ENCODE assay signal across 31 cellular contexts in the genomic region with DNA sequence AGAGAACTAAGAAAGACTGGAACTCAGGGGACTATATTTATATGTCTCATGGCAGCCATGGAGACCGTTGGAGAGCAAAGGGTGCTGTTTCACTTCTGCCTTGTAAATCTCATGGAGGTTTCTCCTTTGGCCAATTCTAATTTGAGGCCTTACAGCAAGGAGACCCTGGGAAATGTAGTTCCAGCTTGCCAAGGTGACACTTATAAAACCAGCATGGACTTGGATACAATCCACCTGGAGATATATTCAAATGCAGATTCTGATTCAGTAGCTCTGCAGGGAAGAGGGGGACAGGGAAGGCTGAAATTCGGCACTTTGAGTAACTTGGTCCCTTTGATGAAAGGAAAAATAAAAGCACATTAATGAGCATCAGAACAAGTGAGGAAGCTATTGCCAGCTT.
"Had no signal": no experiment of that assay in that cellular context is flagged by ENCODE, and none has a peak within 500 bp of the region (broad histone marks: within the 10 kb centered on the region; RNA-seq: fewer than 3 reads in every experiment).

No MANE protein-coding gene starts in this region.

- H3K36me3 ChIP-seq: esophagus squamous epithelium, gastroesophageal sphincter, heart right ventricle, WERI-Rb-1 had no signal

- H3K4me3 ChIP-seq: body of pancreas, esophagus squamous epithelium, gastroesophageal sphincter, heart right ventricle, hepatocyte had no signal

- H3K4me2 ChIP-seq: hepatocyte had no signal

- H3K27me3 ChIP-seq: body of pancreas, esophagus squamous epithelium, gastroesophageal sphincter, heart right ventricle, hepatocyte had no signal

- H3K27ac ChIP-seq: body of pancreas, epithelial cell of prostate, esophagus squamous epithelium, gastroesophageal sphincter, heart right ventricle, hepatocyte, WERI-Rb-1 had no signal

- H3K4me1 ChIP-seq: body of pancreas, esophagus squamous epithelium, gastroesophageal sphincter, heart right ventricle had no signal

- H3K9me3 ChIP-seq: body of pancreas, esophagus squamous epithelium, gastroesophageal sphincter, heart right ventricle had no signal

- H3K9me3 Mint-ChIP-seq: activated CD4-positive, alpha-beta memory T cell treated with anti-CD3 and anti-CD28 coated beads, Interleukin-2, amount 10 ng/mL, durations not matched to agents 7 days and 5 days; activated naive CD4-positive, alpha-beta T cell treated with anti-CD3 and anti-CD28 coated beads, Interleukin-2, amount 10 ng/mL, durations not matched to agents 7 days and 5 days; activated T-cell treated with anti-CD3 and anti-CD28 coated beads, Interleukin-2, amount 50 U/mL, for 24 hours had no signal

- H3K36me3 Mint-ChIP-seq: activated naive CD4-positive, alpha-beta T cell treated with anti-CD3 and anti-CD28 coated beads, Interleukin-2, amount 10 ng/mL, durations not matched to agents 7 days and 5 days; activated naive CD4-positive, alpha-beta T cell treated with anti-CD3 and anti-CD28 coated beads, Interleukin-2, amount 50 U/mL, for 72 hours had no signal

- H3K27me3 Mint-ChIP-seq: activated CD4-positive, alpha-beta memory T cell treated with anti-CD3 and anti-CD28 coated beads, Interleukin-2, amount 10 ng/mL, durations not matched to agents 7 days and 5 days; activated CD4-positive, alpha-beta T cell treated with anti-CD3 and anti-CD28 coated beads for 36 hours; activated CD4-positive, alpha-beta T cell treated with anti-CD3 and anti-CD28 coated beads, Interleukin-2, amount 10 ng/mL, durations not matched to agents 24 days and 14 days; activated naive CD4-positive, alpha-beta T cell treated with anti-CD3 and anti-CD28 coated beads, Interleukin-2, amount 10 ng/mL, durations not matched to agents 7 days and 5 days; activated T-cell treated with anti-CD3 and anti-CD28 coated beads, Interleukin-2, amount 50 U/mL, for 24 hours had no signal

- H3K4me1 Mint-ChIP-seq: activated CD4-positive, alpha-beta memory T cell treated with anti-CD3 and anti-CD28 coated beads, Interleukin-2, amount 10 ng/mL, durations not matched to agents 7 days and 5 days; activated CD4-positive, alpha-beta T cell treated with anti-CD3 and anti-CD28 coated beads for 36 hours; activated CD4-positive, alpha-beta T cell treated with anti-CD3 and anti-CD28 coated beads, Interleukin-2, amount 10 ng/mL, durations not matched to agents 24 days and 14 days; activated naive CD4-positive, alpha-beta T cell treated with anti-CD3 and anti-CD28 coated beads, Interleukin-2, amount 10 ng/mL, durations not matched to agents 7 days and 5 days had no signal

- DNase-seq: activated CD4-positive, alpha-beta memory T cell treated with anti-CD3 and anti-CD28 coated beads, Interleukin-2, amount 10 ng/mL, durations not matched to agents 7 days and 5 days; activated CD4-positive, alpha-beta T cell treated with anti-CD3 and anti-CD28 coated beads for 36 hours; activated CD4-positive, alpha-beta T cell treated with anti-CD3 and anti-CD28 coated beads, Interleukin-2, amount 10 ng/mL, durations not matched to agents 24 days and 14 days; activated CD4-positive, CD25-positive, alpha-beta regulatory T cell; activated CD4-positive, CD25-positive, alpha-beta regulatory T cell treated with anti-CD3 and anti-CD28 coated beads, Interleukin-2, amount 50 U/mL, for 72 hours; activated CD8-positive, alpha-beta memory T cell treated with anti-CD3 and anti-CD28 coated beads, Interleukin-2, amount 50 U/mL, for 48 hours; activated gamma-delta T cell; activated naive CD4-positive, alpha-beta T cell; activated naive CD4-positive, alpha-beta T cell treated with anti-CD3 and anti-CD28 coated beads, Interleukin-2, amount 10 ng/mL, durations not matched to agents 7 days and 5 days; activated T-cell treated with anti-CD3 and anti-CD28 coated beads for 4 hours; activated T-cell treated with anti-CD3 and anti-CD28 coated beads, Interleukin-2, amount 50 U/mL, for 24 hours; activated T-cell treated with anti-CD3 and anti-CD28 coated beads, Interleukin-2, amount 50 U/mL, for 72 hours; amniotic stem cell; anterior cingulate cortex; body of pancreas; caudate nucleus; cortex of kidney; dermis blood vessel endothelial cell; effector CD8-positive, alpha-beta T cell; esophagus squamous epithelium; foreskin melanocyte; heart right ventricle; T-helper 2 cell; WERI-Rb-1 had no signal

- H3K79me2 ChIP-seq: hepatocyte had no signal

- H2AFZ ChIP-seq: hepatocyte had no signal

- H3K4me3 Mint-ChIP-seq: activated CD4-positive, alpha-beta memory T cell treated with anti-CD3 and anti-CD28 coated beads, Interleukin-2, amount 10 ng/mL, durations not matched to agents 7 days and 5 days; activated CD4-positive, alpha-beta T cell treated with anti-CD3 and anti-CD28 coated beads for 36 hours; activated CD4-positive, alpha-beta T cell treated with anti-CD3 and anti-CD28 coated beads, Interleukin-2, amount 10 ng/mL, durations not matched to agents 24 days and 14 days; activated naive CD4-positive, alpha-beta T cell treated with anti-CD3 and anti-CD28 coated beads, Interleukin-2, amount 10 ng/mL, durations not matched to agents 7 days and 5 days; activated T-cell treated with anti-CD3 and anti-CD28 coated beads, Interleukin-2, amount 50 U/mL, for 24 hours; activated T-cell treated with anti-CD3 and anti-CD28 coated beads, Interleukin-2, amount 50 U/mL, for 72 hours had no signal

- FAIRE-seq: colon, endometrium, endothelial cell of umbilical vein had no signal

- H3K27ac Mint-ChIP-seq: activated CD4-positive, alpha-beta memory T cell treated with anti-CD3 and anti-CD28 coated beads, Interleukin-2, amount 10 ng/mL, durations not matched to agents 7 days and 5 days; activated CD4-positive, alpha-beta T cell treated with anti-CD3 and anti-CD28 coated beads for 36 hours; activated CD4-positive, alpha-beta T cell treated with anti-CD3 and anti-CD28 coated beads, Interleukin-2, amount 10 ng/mL, durations not matched to agents 24 days and 14 days; activated naive CD4-positive, alpha-beta T cell treated with anti-CD3 and anti-CD28 coated beads, Interleukin-2, amount 10 ng/mL, durations not matched to agents 7 days and 5 days; activated naive CD4-positive, alpha-beta T cell treated with anti-CD3 and anti-CD28 coated beads, Interleukin-2, amount 50 U/mL, for 72 hours; activated T-cell treated with anti-CD3 and anti-CD28 coated beads, Interleukin-2, amount 50 U/mL, for 24 hours; activated T-cell treated with anti-CD3 and anti-CD28 coated beads, Interleukin-2, amount 50 U/mL, for 72 hours had no signal
